In genomic region chr2:10814571-10815331, GRCh38 we compare ENCODE assay signal across 1 cellular context.
TF ChIP-seq lines count a peak whose summit lies in the region.

No MANE protein-coding gene starts in this region.

TF ChIP-seq in HepG2, 621 proteins besides CTCF, POLR2A, EP300 and RAD21 (continued from another document and continues in another):
- TF ChIP-seq CEBPZ (IDR thresholded peaks at IDR 0.05; ENCODE audit: low read length) = no peak
- TF ChIP-seq ZNF235 (CRISPR knock-in tag; IDR thresholded peaks at IDR 0.05; ENCODE audit: borderline replicate concordance) = peak; percentile 80; the same call in 1 of the 2 replicates
- no peak for TF ChIP-seq BATF2 (CRISPR knock-in tag; IDR thresholded peaks at IDR 0.05)
- no peak for TF ChIP-seq MED13 (CRISPR knock-in tag; IDR thresholded peaks at IDR 0.05)
- no peak for TF ChIP-seq ZFP1 (CRISPR knock-in tag; IDR thresholded peaks at IDR 0.05)
- TF ChIP-seq ZNF501 (CRISPR knock-in tag; IDR thresholded peaks at IDR 0.05) = peak; percentile 79; the same call in 1 of the 2 replicates
- no peak for TF ChIP-seq ZNF841 (CRISPR knock-in tag; IDR thresholded peaks at IDR 0.05; ENCODE audit: borderline replicate concordance)
- TF ChIP-seq ZNF777 (CRISPR knock-in tag; IDR thresholded peaks at IDR 0.05) = peak; percentile 28; the same call in 1 of the 2 replicates
- no peak for TF ChIP-seq ZNF414 (CRISPR knock-in tag; IDR thresholded peaks at IDR 0.05)
- TF ChIP-seq NPAS2 (CRISPR knock-in tag; IDR thresholded peaks at IDR 0.05; ENCODE audit: borderline replicate concordance) = no peak
- TF ChIP-seq TP53 (CRISPR knock-in tag; conservative IDR thresholded peaks at IDR 0.05) = no peak
- TF ChIP-seq UBTF (CRISPR knock-in tag; IDR thresholded peaks at IDR 0.05) = peak; percentile 51; the same call in 1 of the 2 replicates
- no peak; the same call in 1 of the 2 replicates for TF ChIP-seq SIX1 (CRISPR knock-in tag; IDR thresholded peaks at IDR 0.05; ENCODE audit: borderline replicate concordance)
- no peak for TF ChIP-seq ZBTB3 (CRISPR knock-in tag; IDR thresholded peaks at IDR 0.05; ENCODE audit: borderline replicate concordance, low read depth)
- no peak for TF ChIP-seq KIAA2018 (CRISPR knock-in tag; IDR thresholded peaks at IDR 0.05; ENCODE audit: borderline replicate concordance)
- no peak for TF ChIP-seq MYPOP (CRISPR knock-in tag; IDR thresholded peaks at IDR 0.05)
- TF ChIP-seq ZNF496 (CRISPR knock-in tag; IDR thresholded peaks at IDR 0.05; ENCODE audit: insufficient replicate concordance) = no peak
- no peak for TF ChIP-seq GABPA (IDR thresholded peaks at IDR 0.05; ENCODE audit: low read depth, low read length)
- no peak for TF ChIP-seq GABPA (CRISPR knock-in tag; IDR thresholded peaks at IDR 0.05; ENCODE audit: low read depth)
- TF ChIP-seq GZF1 (CRISPR knock-in tag; IDR thresholded peaks at IDR 0.05) = no peak
- TF ChIP-seq ZBTB20 (CRISPR knock-in tag; IDR thresholded peaks at IDR 0.05; ENCODE audit: borderline replicate concordance, low read depth) = no peak
- TF ChIP-seq GMEB1 (CRISPR knock-in tag; IDR thresholded peaks at IDR 0.05; ENCODE audit: borderline replicate concordance) = peak; percentile 46
- TF ChIP-seq ZNF318 (CRISPR knock-in tag; IDR thresholded peaks at IDR 0.05) = no peak; the same call in 1 of the 2 replicates
